ENCODE assay signal across 1 cellular context in the genomic region with DNA sequence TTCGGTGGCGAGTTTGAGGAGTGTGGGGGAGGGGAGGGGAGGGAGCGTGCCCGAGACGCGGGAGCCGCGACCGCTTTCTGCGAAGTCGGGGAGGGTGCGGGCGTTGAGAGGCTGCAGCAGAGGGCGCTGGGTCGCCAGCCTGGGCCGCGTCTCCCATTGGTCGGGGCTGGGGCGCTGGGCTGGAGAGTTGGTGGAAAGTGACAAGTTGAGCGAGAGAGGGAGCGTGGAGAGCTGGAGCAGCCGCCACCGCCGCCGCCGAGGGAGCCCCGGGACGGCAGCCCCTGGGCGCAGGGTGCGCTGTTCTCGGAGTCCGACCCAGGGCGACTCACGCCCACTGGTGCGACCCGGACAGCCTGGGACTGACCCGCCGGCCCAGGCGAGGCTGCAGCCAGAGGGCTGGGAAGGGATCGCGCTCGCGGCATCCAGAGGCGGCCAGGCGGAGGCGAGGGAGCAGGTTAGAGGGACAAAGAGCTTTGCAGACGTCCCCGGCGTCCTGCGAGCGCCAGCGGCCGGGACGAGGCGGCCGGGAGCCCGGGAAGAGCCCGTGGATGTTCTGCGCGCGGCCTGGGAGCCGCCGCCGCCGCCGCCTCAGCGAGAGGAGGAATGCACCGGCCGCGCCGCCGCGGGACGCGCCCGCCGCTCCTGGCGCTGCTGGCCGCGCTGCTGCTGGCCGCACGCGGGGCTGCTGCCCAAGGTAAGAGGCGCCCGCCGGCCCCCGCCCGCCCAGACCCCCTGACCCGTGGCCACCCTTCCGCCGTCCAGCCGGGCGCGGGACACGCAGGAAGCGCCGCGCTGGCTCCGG.
TF ChIP-seq lines count a peak whose summit lies in the region.

A gene (plus strand): TSS at position 203 of the 802 bp plus-strand sequence.

TF ChIP-seq in HEK293, 187 proteins besides CTCF, POLR2A, EP300 and RAD21 (continued from another document):
- no peak for TF ChIP-seq ZNF311 (tag by site-specific recombination; IDR thresholded peaks at IDR 0.05; ENCODE audit: borderline replicate concordance)
- TF ChIP-seq ZNF610 (tag by site-specific recombination; IDR thresholded peaks at IDR 0.05; ENCODE audit: borderline replicate concordance): 0 out of 2 replicates have a peak, but pooled peaks have one; percentile 64
- TF ChIP-seq SP7 (tag by site-specific recombination; IDR thresholded peaks at IDR 0.05): peak; percentile 84
- TF ChIP-seq ZNF561 (tag by site-specific recombination; IDR thresholded peaks at IDR 0.05; ENCODE audit: borderline replicate concordance): peak; percentile 38
- peak; percentile 63; the same call in 1 of the 2 replicates for TF ChIP-seq MZF1 (tag by site-specific recombination; IDR thresholded peaks at IDR 0.05; ENCODE audit: borderline replicate concordance)
- peak; percentile 8; the same call in 1 of the 2 replicates for TF ChIP-seq MYNN (tag by site-specific recombination; IDR thresholded peaks at IDR 0.05; ENCODE audit: borderline replicate concordance)
- TF ChIP-seq ZNF266 (tag by site-specific recombination; IDR thresholded peaks at IDR 0.05; ENCODE audit: low read depth): no peak
- TF ChIP-seq ZNF354C (tag by site-specific recombination; IDR thresholded peaks at IDR 0.05; ENCODE audit: borderline replicate concordance, low read depth): no peak
- TF ChIP-seq, protein P1, sequence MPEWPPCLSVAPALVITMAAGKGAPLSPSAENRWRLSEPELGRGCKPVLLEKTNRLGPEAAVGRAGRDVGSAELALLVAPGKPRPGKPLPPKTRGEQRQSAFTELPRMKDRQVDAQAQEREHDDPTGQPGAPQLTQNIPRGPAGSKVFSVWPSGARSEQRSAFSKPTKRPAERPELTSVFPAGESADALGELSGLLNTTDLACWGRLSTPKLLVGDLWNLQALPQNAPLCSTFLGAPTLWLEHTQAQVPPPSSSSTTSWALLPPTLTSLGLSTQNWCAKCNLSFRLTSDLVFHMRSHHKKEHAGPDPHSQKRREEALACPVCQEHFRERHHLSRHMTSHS (tag by site-specific recombination; IDR thresholded peaks at IDR 0.05): no peak
- TF ChIP-seq GFI1B (tag by site-specific recombination; IDR thresholded peaks at IDR 0.05): no peak
- TF ChIP-seq IKZF3 (tag by site-specific recombination; IDR thresholded peaks at IDR 0.05): peak; percentile 75
- TF ChIP-seq ZNF433 (tag by site-specific recombination; IDR thresholded peaks at IDR 0.05; ENCODE audit: low read depth): no peak
- peak; percentile 21; the same call in 1 of the 2 replicates for TF ChIP-seq ZBTB7A (tag by site-specific recombination; IDR thresholded peaks at IDR 0.05; ENCODE audit: low read depth)
